Comparison of ENCODE assay signal across 1 cellular context in the genomic region with DNA sequence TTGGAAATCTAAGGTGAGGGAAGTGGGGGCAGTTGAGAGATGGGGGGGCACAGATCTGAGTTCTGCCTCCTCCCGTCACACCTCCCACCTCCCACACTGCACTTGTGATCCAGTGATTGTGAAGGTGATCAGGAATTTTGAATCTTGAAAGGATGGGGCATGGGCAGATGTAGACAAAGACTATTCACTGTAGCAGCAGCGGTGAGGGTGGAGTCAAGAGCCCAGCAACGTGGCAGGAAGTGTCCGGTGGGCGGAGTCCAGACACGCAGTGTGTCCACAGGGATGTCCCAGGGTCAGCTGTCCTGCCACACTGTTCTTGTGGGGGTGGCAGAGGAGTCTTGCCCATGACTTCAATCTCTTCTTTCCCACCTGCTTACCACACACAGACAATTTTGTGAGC.
TF ChIP-seq lines count a peak whose summit lies in the region.

No MANE protein-coding gene starts in this region.

TF ChIP-seq in WTC11, 78 proteins besides CTCF, POLR2A, EP300 and RAD21:
- TF ChIP-seq RELA (CRISPR knock-in tag; IDR thresholded peaks at IDR 0.05; ENCODE audit: borderline replicate concordance) (no peak), EMX1 (CRISPR knock-in tag; IDR thresholded peaks at IDR 0.05) (no peak), ZNF263 (CRISPR knock-in tag; IDR thresholded peaks at IDR 0.05; ENCODE audit: low read depth) (no peak), CBFB (CRISPR knock-in tag; IDR thresholded peaks at IDR 0.05; ENCODE audit: low read depth) (no peak), TCF7 (CRISPR knock-in tag; IDR thresholded peaks at IDR 0.05; ENCODE audit: low read depth) (no peak), ZNF416 (CRISPR knock-in tag; IDR thresholded peaks at IDR 0.05) (no peak), ZNF396 (CRISPR knock-in tag; IDR thresholded peaks at IDR 0.05; ENCODE audit: borderline replicate concordance) (no peak)
- TF ChIP-seq, protein P1, sequence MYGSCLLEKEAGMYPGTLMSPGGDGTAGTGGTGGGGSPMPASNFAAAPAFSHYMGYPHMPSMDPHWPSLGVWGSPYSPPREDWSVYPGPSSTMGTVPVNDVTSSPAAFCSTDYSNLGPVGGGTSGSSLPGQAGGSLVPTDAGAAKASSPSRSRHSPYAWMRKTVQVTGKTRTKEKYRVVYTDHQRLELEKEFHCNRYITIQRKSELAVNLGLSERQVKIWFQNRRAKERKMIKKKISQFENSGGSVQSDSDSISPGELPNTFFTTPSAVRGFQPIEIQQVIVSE (CRISPR knock-in tag; IDR thresholded peaks at IDR 0.05; ENCODE audit: borderline replicate concordance): no peak
